ENCODE assay signal across 1 cellular context in the genomic region with DNA sequence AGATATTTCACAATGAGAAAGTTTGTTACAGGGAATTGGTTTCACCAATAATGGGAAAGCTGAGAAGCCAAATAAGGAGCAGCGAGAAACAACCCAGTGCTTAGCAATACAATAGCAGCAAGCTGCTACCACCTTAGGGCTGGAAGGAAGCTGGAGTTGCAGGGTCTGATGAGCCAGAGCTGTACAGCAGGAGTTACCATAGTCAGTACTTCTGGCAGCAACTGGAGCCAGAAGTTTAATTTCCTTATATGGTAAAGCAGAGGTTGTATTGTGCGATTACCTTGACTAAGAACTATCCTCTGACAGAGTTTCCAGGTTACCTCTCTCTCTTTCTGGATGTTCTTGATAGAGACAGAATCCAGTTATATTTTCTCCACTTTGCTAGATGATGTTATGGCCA.
TF ChIP-seq lines count a peak whose summit lies in the region.

No MANE protein-coding gene starts in this region.

TF ChIP-seq in HepG2, 621 proteins besides CTCF, POLR2A, EP300 and RAD21 (continued from another document):
- TF ChIP-seq, protein P1, sequence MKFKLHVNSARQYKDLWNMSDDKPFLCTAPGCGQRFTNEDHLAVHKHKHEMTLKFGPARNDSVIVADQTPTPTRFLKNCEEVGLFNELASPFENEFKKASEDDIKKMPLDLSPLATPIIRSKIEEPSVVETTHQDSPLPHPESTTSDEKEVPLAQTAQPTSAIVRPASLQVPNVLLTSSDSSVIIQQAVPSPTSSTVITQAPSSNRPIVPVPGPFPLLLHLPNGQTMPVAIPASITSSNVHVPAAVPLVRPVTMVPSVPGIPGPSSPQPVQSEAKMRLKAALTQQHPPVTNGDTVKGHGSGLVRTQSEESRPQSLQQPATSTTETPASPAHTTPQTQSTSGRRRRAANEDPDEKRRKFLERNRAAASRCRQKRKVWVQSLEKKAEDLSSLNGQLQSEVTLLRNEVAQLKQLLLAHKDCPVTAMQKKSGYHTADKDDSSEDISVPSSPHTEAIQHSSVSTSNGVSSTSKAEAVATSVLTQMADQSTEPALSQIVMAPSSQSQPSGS (CRISPR knock-in tag; IDR thresholded peaks at IDR 0.05), result no peak
- TF ChIP-seq MBD4 (IDR thresholded peaks at IDR 0.05; ENCODE audit: borderline replicate concordance, low read length) (no peak), GPN1 (CRISPR knock-in tag; IDR thresholded peaks at IDR 0.05; ENCODE audit: borderline replicate concordance) (no peak), ZNF446 (CRISPR knock-in tag; IDR thresholded peaks at IDR 0.05) (no peak), ATM (IDR thresholded peaks at IDR 0.05; ENCODE audit: borderline replicate concordance) (no peak), CBX1 (IDR thresholded peaks at IDR 0.05; ENCODE audit: low read depth) (no peak), ZNF737 (CRISPR knock-in tag; IDR thresholded peaks at IDR 0.05; ENCODE audit: borderline replicate concordance) (no peak), HDAC1 (CRISPR knock-in tag; IDR thresholded peaks at IDR 0.05) (no peak)
- TF ChIP-seq, protein P2, sequence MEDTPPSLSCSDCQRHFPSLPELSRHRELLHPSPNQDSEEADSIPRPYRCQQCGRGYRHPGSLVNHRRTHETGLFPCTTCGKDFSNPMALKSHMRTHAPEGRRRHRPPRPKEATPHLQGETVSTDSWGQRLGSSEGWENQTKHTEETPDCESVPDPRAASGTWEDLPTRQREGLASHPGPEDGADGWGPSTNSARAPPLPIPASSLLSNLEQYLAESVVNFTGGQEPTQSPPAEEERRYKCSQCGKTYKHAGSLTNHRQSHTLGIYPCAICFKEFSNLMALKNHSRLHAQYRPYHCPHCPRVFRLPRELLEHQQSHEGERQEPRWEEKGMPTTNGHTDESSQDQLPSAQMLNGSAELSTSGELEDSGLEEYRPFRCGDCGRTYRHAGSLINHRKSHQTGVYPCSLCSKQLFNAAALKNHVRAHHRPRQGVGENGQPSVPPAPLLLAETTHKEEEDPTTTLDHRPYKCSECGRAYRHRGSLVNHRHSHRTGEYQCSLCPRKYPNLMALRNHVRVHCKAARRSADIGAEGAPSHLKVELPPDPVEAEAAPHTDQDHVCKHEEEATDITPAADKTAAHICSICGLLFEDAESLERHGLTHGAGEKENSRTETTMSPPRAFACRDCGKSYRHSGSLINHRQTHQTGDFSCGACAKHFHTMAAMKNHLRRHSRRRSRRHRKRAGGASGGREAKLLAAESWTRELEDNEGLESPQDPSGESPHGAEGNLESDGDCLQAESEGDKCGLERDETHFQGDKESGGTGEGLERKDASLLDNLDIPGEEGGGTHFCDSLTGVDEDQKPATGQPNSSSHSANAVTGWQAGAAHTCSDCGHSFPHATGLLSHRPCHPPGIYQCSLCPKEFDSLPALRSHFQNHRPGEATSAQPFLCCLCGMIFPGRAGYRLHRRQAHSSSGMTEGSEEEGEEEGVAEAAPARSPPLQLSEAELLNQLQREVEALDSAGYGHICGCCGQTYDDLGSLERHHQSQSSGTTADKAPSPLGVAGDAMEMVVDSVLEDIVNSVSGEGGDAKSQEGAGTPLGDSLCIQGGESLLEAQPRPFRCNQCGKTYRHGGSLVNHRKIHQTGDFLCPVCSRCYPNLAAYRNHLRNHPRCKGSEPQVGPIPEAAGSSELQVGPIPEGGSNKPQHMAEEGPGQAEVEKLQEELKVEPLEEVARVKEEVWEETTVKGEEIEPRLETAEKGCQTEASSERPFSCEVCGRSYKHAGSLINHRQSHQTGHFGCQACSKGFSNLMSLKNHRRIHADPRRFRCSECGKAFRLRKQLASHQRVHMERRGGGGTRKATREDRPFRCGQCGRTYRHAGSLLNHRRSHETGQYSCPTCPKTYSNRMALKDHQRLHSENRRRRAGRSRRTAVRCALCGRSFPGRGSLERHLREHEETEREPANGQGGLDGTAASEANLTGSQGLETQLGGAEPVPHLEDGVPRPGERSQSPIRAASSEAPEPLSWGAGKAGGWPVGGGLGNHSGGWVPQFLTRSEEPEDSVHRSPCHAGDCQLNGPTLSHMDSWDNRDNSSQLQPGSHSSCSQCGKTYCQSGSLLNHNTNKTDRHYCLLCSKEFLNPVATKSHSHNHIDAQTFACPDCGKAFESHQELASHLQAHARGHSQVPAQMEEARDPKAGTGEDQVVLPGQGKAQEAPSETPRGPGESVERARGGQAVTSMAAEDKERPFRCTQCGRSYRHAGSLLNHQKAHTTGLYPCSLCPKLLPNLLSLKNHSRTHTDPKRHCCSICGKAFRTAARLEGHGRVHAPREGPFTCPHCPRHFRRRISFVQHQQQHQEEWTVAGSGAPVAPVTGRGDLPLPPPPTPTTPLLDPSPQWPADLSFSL (CRISPR knock-in tag; IDR thresholded peaks at IDR 0.05), result no peak
TF ChIP-seq in HepG2: peak in this region for 0.
